Comparison of ENCODE assay signal across 8 cellular contexts in the genomic region with DNA sequence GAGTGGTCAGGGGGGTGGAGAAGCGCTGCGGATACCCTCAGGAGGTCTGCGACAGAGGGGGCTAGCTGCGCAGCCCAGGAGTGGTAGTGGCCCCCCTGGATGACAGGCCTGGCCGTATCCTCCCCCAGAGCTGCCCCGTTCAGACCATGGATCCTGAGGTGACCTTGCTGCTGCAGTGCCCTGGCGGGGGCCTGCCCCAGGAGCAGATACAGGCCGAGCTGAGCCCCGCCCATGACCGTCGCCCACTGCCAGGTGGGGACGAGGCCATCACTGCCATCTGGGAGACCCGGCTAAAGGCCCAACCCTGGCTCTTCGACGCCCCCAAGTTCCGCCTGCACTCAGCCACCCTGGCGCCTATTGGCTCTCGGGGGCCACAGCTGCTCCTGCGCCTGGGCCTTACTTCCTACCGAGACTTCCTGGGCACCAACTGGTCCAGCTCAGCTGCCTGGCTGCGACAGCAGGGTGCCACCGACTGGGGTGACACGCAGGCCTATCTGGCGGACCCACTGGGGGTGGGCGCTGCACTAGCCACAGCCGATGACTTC.
A peak's percentile ranks its signal among the peaks of the same experiment; 100 is the strongest.
DNase-seq lines count a peak whose midpoint lies in the region; TF ChIP-seq lines count a peak whose summit lies in the region.

No MANE protein-coding gene starts in this region.

- no peak for TF ChIP-seq CTCF in GM13976 (IDR thresholded peaks at IDR 0.05; ENCODE audit: borderline replicate concordance, control extremely low read depth, extremely low read depth, insufficient read depth, missing control alignments)

- no peaks in the 10 kb centered on the region for H3K9me3 ChIP-seq in HUES48 (ENCODE audit: control insufficient read depth, insufficient read depth, low read length)

- in situ Hi-C loops in GM13976 (cut with MboI; ENCODE audit: low sequenced_read_pairs, unreplicated experiment): no loop called here

- H3K4me3 ChIP-seq in HUES48 (ENCODE audit: low read depth, low read length) (peak overlapping the region; percentile 73), iPS-11a (ENCODE audit: low read depth, low read length) (peak overlapping the region; percentile 78)

- peak; percentile 84 for DNase-seq in GM13976 (ENCODE audit: low spot score)
- peak; percentile 74 for DNase-seq in SHP77 treated with DMSO at 0.1 percent for 48 hours (lab: John Stamatoyannopoulos, UW)
- peak; percentile 82 for DNase-seq in stimulated activated CD4-positive, alpha-beta T cell treated with anti-CD3 and anti-CD28 coated beads, Interleukin-15, amount 100 ng/mL, for 24 hours
- no peak for DNase-seq in NCI-H1694 (lab: John Stamatoyannopoulos, UW)
- DNase-seq in NCI-H1048 (lab: John Stamatoyannopoulos, UW): no peak

- H3K4me1 ChIP-seq in HUES48 (ENCODE audit: control insufficient read depth, insufficient read depth, low read length): peaks cover 9% of the 10 kb centered on the region; the same call in 1 of the 2 replicates

- H3K27ac ChIP-seq in HUES48 (ENCODE audit: low read depth, low read length): peak overlapping the region; percentile 8
- peak overlapping the region; percentile 93 for H3K27ac ChIP-seq in angular gyrus (ENCODE audit: low read depth, low read length)

- H3K9ac ChIP-seq in HUES48 (ENCODE audit: low read depth, low read length): peak overlapping the region; percentile 51

- no peaks in the 10 kb centered on the region for H3K27me3 ChIP-seq in HUES48 (ENCODE audit: control insufficient read depth, insufficient read depth, low read length)

- H3K36me3 ChIP-seq in HUES48 (ENCODE audit: control insufficient read depth, insufficient read depth, low read length): peaks cover 23% of the 10 kb centered on the region

Comparison
In these comparisons a context has a peak if more than half of its experiments do, and no peak if none do; other contexts are left out.
1. DNase-seq: peak in GM13976 (single experiment), SHP77 treated with DMSO at 0.1 percent for 48 hours (single experiment) and stimulated activated CD4-positive, alpha-beta T cell treated with anti-CD3 and anti-CD28 coated beads, Interleukin-15, amount 100 ng/mL, for 24 hours (single experiment); none in NCI-H1694 (single experiment) and NCI-H1048 (single experiment).